ENCODE assay signal across 1 cellular context in genomic region chr13:20127563-20128458, GRCh38.
TF ChIP-seq lines count a peak whose summit lies in the region.

No MANE protein-coding gene starts in this region.

TF ChIP-seq in HepG2, 621 proteins besides CTCF, POLR2A, EP300 and RAD21 (continued from another document and continues in another):
- TF ChIP-seq NFAT5 (CRISPR knock-in tag; IDR thresholded peaks at IDR 0.05) (0 out of 2 replicates have a peak, but pooled peaks have one; percentile 37), ZNF572 (CRISPR knock-in tag; IDR thresholded peaks at IDR 0.05) (peak; percentile 83; the same call in 1 of the 2 replicates), ISL2 (CRISPR knock-in tag; IDR thresholded peaks at IDR 0.05) (0 out of 2 replicates have a peak, but pooled peaks have one; percentile 2), BCL3 (CRISPR knock-in tag; IDR thresholded peaks at IDR 0.05) (peak; percentile 85; the same call in 1 of the 2 replicates), ZNF205 (CRISPR knock-in tag; IDR thresholded peaks at IDR 0.05) (no peak), CENPT (CRISPR knock-in tag; IDR thresholded peaks at IDR 0.05; ENCODE audit: low read depth) (0 out of 2 replicates have a peak, but pooled peaks have one; percentile 51), HNF4A (CRISPR knock-in tag; IDR thresholded peaks at IDR 0.05) (peak; percentile 48), PBX2 (CRISPR knock-in tag; IDR thresholded peaks at IDR 0.05) (no peak), MAZ (IDR thresholded peaks at IDR 0.05; ENCODE audit: borderline replicate concordance, low read depth, low read length) (0 out of 2 replicates have a peak, but pooled peaks have one; percentile 16), MAZ (CRISPR knock-in tag; IDR thresholded peaks at IDR 0.05; ENCODE audit: low read depth) (peak; percentile 80), ZBTB1 (CRISPR knock-in tag; IDR thresholded peaks at IDR 0.05; ENCODE audit: borderline replicate concordance) (no peak), MAFF (IDR thresholded peaks at IDR 0.05; ENCODE audit: low read depth, low read length) (peak; percentile 17; the same call in 1 of the 2 replicates), ZNF713 (CRISPR knock-in tag; IDR thresholded peaks at IDR 0.05) (no peak; the same call in 1 of the 2 replicates), U2AF1 (optimal IDR thresholded peaks at IDR 0.05; ENCODE audit: low read depth, low read length) (no peak), GTF2F1 (IDR thresholded peaks at IDR 0.05; ENCODE audit: low read length) (no peak), ZFX (CRISPR knock-in tag; IDR thresholded peaks at IDR 0.05; ENCODE audit: low read depth) (peak; percentile 98), KLF11 (CRISPR knock-in tag; IDR thresholded peaks at IDR 0.05) (0 out of 2 replicates have a peak, but pooled peaks have one; percentile 27), CEBPZ (IDR thresholded peaks at IDR 0.05; ENCODE audit: low read length) (no peak), IKZF5 (CRISPR knock-in tag; IDR thresholded peaks at IDR 0.05) (peak; percentile 67; the same call in 1 of the 2 replicates), ATF4 (CRISPR knock-in tag; IDR thresholded peaks at IDR 0.05) (no peak; a peak in 1 of 4 replicates), HNF1B (CRISPR knock-in tag; IDR thresholded peaks at IDR 0.05) (peak; percentile 71), HES4 (CRISPR knock-in tag; IDR thresholded peaks at IDR 0.05; ENCODE audit: borderline replicate concordance) (peak; percentile 72), ZBTB43 (CRISPR knock-in tag; conservative IDR thresholded peaks at IDR 0.05) (no peak), ZNF720 (CRISPR knock-in tag; IDR thresholded peaks at IDR 0.05) (no peak), SP4 (CRISPR knock-in tag; IDR thresholded peaks at IDR 0.05) (peak; percentile 53; the same call in 1 of the 2 replicates), TEAD3 (CRISPR knock-in tag; optimal IDR thresholded peaks at IDR 0.05; ENCODE audit: borderline replicate concordance) (no peak), ZNF230 (CRISPR knock-in tag; IDR thresholded peaks at IDR 0.05) (no peak; the same call in 1 of the 2 replicates), ZBTB7A (CRISPR knock-in tag; IDR thresholded peaks at IDR 0.05) (peak; percentile 65), ZNF816 (CRISPR knock-in tag; IDR thresholded peaks at IDR 0.05; ENCODE audit: borderline replicate concordance) (no peak), THAP8 (CRISPR knock-in tag; IDR thresholded peaks at IDR 0.05; ENCODE audit: borderline replicate concordance) (0 out of 2 replicates have a peak, but pooled peaks have one; percentile 47), ZNF543 (CRISPR knock-in tag; IDR thresholded peaks at IDR 0.05) (peak; percentile 53; the same call in 1 of the 2 replicates), CCAR2 (optimal IDR thresholded peaks at IDR 0.05; ENCODE audit: low read depth, low read length) (no peak), MXD3 (CRISPR knock-in tag; IDR thresholded peaks at IDR 0.05) (peak; percentile 54; the same call in 1 of the 2 replicates), EHMT2 (IDR thresholded peaks at IDR 0.05; ENCODE audit: borderline replicate concordance, low read depth, low read length) (no peak), TSC22D2 (CRISPR knock-in tag; IDR thresholded peaks at IDR 0.05; ENCODE audit: borderline replicate concordance) (no peak), ZNF784 (CRISPR knock-in tag; IDR thresholded peaks at IDR 0.05; ENCODE audit: borderline replicate concordance) (peak; percentile 54), ZNF263 (CRISPR knock-in tag; IDR thresholded peaks at IDR 0.05) (no peak), ZFP62 (CRISPR knock-in tag; IDR thresholded peaks at IDR 0.05) (no peak), ZNF430 (CRISPR knock-in tag; IDR thresholded peaks at IDR 0.05) (peak; percentile 82; the same call in 1 of the 2 replicates), ZBTB34 (CRISPR knock-in tag; IDR thresholded peaks at IDR 0.05) (no peak), PLRG1 (conservative IDR thresholded peaks at IDR 0.05) (no peak), ZNF614 (CRISPR knock-in tag; IDR thresholded peaks at IDR 0.05; ENCODE audit: borderline replicate concordance) (no peak)
